In the genomic region with DNA sequence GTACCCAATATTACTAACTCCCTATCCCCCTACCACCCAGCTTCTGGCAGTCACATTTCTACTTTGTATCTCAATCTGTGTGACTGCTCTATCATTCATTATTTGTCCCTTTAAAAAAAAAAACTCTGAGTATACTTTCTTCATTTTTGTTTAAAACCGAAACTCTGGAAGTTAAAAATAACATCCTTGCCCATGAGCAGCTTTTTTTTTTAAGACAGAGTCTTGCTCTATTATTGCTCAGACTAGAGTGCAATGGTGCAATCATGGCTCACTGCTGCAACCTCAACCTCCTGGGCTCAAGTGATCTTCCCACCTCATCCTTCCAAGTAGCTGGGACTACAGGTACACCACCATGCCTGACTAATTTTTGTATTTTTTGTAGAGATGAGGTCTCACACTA, we compare ENCODE assay signal across 11 cellular contexts. TPM values are rescaled to one million over a fixed set of nuclear protein-coding genes. Genes with fewer than 3 reads are reported as not detected.
A peak's percentile ranks its signal among the peaks of the same experiment; 100 is the strongest.
DNase-seq lines count a peak whose midpoint lies in the region; ATAC-seq and TF ChIP-seq lines count a peak whose summit lies in the region.
"Had no signal": no experiment of that assay in that cellular context is flagged by ENCODE, and none has a peak within 500 bp of the region (broad histone marks: within the 10 kb centered on the region; RNA-seq: fewer than 3 reads in every experiment).

No MANE protein-coding gene starts in this region.

- H3K79me1 ChIP-seq in neuronal stem cell (ENCODE audit: low read depth, low read length), result peaks cover 6% of the 10 kb centered on the region

- ATAC-seq in HG02759 (IDR thresholded peaks at IDR 0.05; ENCODE audit: unreplicated experiment), result peak; percentile 64
- ATAC-seq: T-helper 17 cell had no signal

- no peak overlapping the region for H3K9ac ChIP-seq in neuronal stem cell (ENCODE audit: low read depth, low read length, poor library complexity)

- H2BK120ac ChIP-seq in neuronal stem cell (ENCODE audit: low read depth, low read length), result no peak overlapping the region

- no peaks in the 10 kb centered on the region for H3K27me3 ChIP-seq in neutrophil
- H3K27me3 ChIP-seq in neuronal stem cell (ENCODE audit: control insufficient read depth in 3 of 3, insufficient read depth in 3 of 3, low read depth in 1 of 3, low read length in 3 of 3), result no peaks in the 10 kb centered on the region

- H2AFZ ChIP-seq in neuronal stem cell (ENCODE audit: low read length), result no peak overlapping the region

- POLR2A ChIA-PET in GM10248 (lab: Yijun Ruan, JAX), result interaction anchor here (0.8 kb wide), 1 partner anchor 12 kb away, joined by 4 read pairs; no protein-coding TSS in a partner anchor

- DNase-seq in GM10248 (ENCODE audit: extremely low spot score) (peak; percentile 19), astrocyte of the spinal cord (ENCODE audit: low read depth, low spot score) (peak; percentile 30), COLO829 (ENCODE audit: low spot score) (no peak), neuronal stem cell (ENCODE audit: low spot score) (no peak), NCI-H187 treated with DMSO at 0.1 percent for 48 hours (lab: John Stamatoyannopoulos, UW) (no peak), hypothalamus (lab: John Stamatoyannopoulos, UW) (no peak)
- DNase-seq: kidney glomerular epithelial cell; stimulated activated naive B cell treated with anti-CD40 and anti-IgM and Interleukin-4, amounts not matched to agents 10 μg/mL and 1 μg/mL and 100 μg/mL, for 72 hours; T-helper 17 cell had no signal

- no peak overlapping the region for H2BK5ac ChIP-seq in neuronal stem cell (ENCODE audit: low read length)

- no peak overlapping the region for H2BK15ac ChIP-seq in neuronal stem cell (ENCODE audit: low read length)

- H3K4me3 ChIP-seq in astrocyte of the spinal cord (ENCODE audit: low read depth, low read length), result no peak overlapping the region
- no peak overlapping the region for H3K4me3 ChIP-seq in neutrophil (ENCODE audit: low read depth in 1 of 2, low read length in 1 of 2)
- H3K4me3 ChIP-seq in neuronal stem cell (ENCODE audit: low read length in 2 of 2), result no peak overlapping the region

- WGBS in neuronal stem cell (ENCODE audit: extremely low coverage in 2 of 2, insufficient read length in 2 of 2, insufficient replicate concordance in 1 of 2), 2 donors, result no CpG with 5 or more reads among the region's 1 CpG

- no peak overlapping the region for H3K4ac ChIP-seq in neuronal stem cell (ENCODE audit: low read length)

- no peak overlapping the region for H4K91ac ChIP-seq in neuronal stem cell (ENCODE audit: low read depth, low read length, poor library complexity)

- H3K23ac ChIP-seq in neuronal stem cell (ENCODE audit: low read depth, low read length, poor library complexity), result no peak overlapping the region

- no peak overlapping the region for H2AK5ac ChIP-seq in neuronal stem cell (ENCODE audit: low read depth, low read length)

- H4K8ac ChIP-seq in neuronal stem cell (ENCODE audit: low read depth, low read length), result no peak overlapping the region

- H3K27ac ChIP-seq in neutrophil (peak overlapping the region; percentile 47), neuronal stem cell (replicated peaks; ENCODE audit: low read length) (no peak overlapping the region)

- H3K36me3 ChIP-seq in neutrophil (peaks cover 8% of the 10 kb centered on the region), neuronal stem cell (replicated peaks in 1 of 2; ENCODE audit: control insufficient read depth in 2 of 2, insufficient read depth in 2 of 2, low read length in 2 of 2) (peaks cover 0 to 36% of the 10 kb centered on the region in 2 donors)

- H3K18ac ChIP-seq in neuronal stem cell (ENCODE audit: low read length), result no peak overlapping the region

- H3K4me1 ChIP-seq in neutrophil (ENCODE audit: control insufficient read depth in 1 of 2, insufficient read depth in 1 of 2, low read depth in 1 of 2, low read length in 1 of 2) (peaks cover 13 to 18% of the 10 kb centered on the region in 2 experiments), neuronal stem cell (ENCODE audit: control insufficient read depth in 2 of 2, insufficient read depth in 1 of 2, low read depth in 1 of 2, low read length in 2 of 2) (no peaks in the 10 kb centered on the region)

- H2BK12ac ChIP-seq in neuronal stem cell (ENCODE audit: low read length), result no peak overlapping the region

- H3K14ac ChIP-seq in neuronal stem cell (ENCODE audit: low read length), result no peak overlapping the region

- H3K4me2 ChIP-seq in neuronal stem cell (ENCODE audit: insufficient read depth, low read length, poor library complexity, severe bottlenecking), result no peak overlapping the region

- in situ Hi-C loops in astrocyte of the spinal cord (cut with HindIII; ENCODE audit: low sequenced_read_pairs), result no loop called here

- TF ChIP-seq CTCF in GM10248 (IDR thresholded peaks at IDR 0.05; ENCODE audit: control extremely low read depth, extremely low read depth, low read depth, missing control alignments) (no peak), astrocyte of the spinal cord (IDR thresholded peaks at IDR 0.05; ENCODE audit: low read depth, low read length) (no peak), neutrophil (IDR thresholded peaks at IDR 0.05) (no peak)

- no peaks in the 10 kb centered on the region for H3K9me3 ChIP-seq in neutrophil
- H3K9me3 ChIP-seq in neuronal stem cell (replicated peaks in 1 of 2; ENCODE audit: control insufficient read depth in 2 of 2, insufficient read depth in 1 of 2, low read depth in 1 of 2, low read length in 2 of 2), result peaks cover 0 to 3% of the 10 kb centered on the region in 2 donors

- CTCF ChIA-PET in GM10248 (lab: Yijun Ruan, JAX), result interaction anchor here (1.0 to 1.3 kb wide), 3 partner anchors 11 to 233 kb away, joined by 3 to 4 read pairs (median 3); no protein-coding TSS in a partner anchor

RNA-seq across cellular contexts. Expression of gene UBE2K, which starts 15.8 kb away (rescaled TPM):
- polyA plus RNA-seq in neuronal stem cell (2013, experiment 1 of 2), result 83.2 TPM
- 89.6 TPM for polyA plus RNA-seq in neuronal stem cell (2013, experiment 2 of 2)

Comparison
In these comparisons a context has a peak if more than half of its experiments do, and no peak if none do; other contexts are left out.
1. DNase-seq: peak in GM10248 (single experiment) and astrocyte of the spinal cord (single experiment); none in COLO829 (single experiment), neuronal stem cell (single experiment), NCI-H187 treated with DMSO at 0.1 percent for 48 hours (single experiment) and hypothalamus (0 of 51).